Comparison of ENCODE assay signal across 11 cellular contexts in genomic region chr5:139566611-139567010, GRCh38. TPM values are rescaled to one million over a fixed set of nuclear protein-coding genes. Genes with fewer than 3 reads are reported as not detected.
DNase-seq lines count a peak whose midpoint lies in the region; ATAC-seq and TF ChIP-seq lines count a peak whose summit lies in the region.
"Had no signal": no experiment of that assay in that cellular context is flagged by ENCODE, and none has a peak within 500 bp of the region (broad histone marks: within the 10 kb centered on the region; RNA-seq: fewer than 3 reads in every experiment).

No MANE protein-coding gene starts in this region.

- no peaks in the 10 kb centered on the region for H3K9me2 ChIP-seq in SK-N-SH

- POLR2A ChIA-PET in SK-N-SH (lab: Yijun Ruan, JAX): no interaction called here

- peak overlapping the region; percentile 76 for H3K27ac Mint-ChIP-seq in activated T-cell treated with anti-CD3 and anti-CD28 coated beads, Interleukin-2, amount 50 U/mL, for 72 hours
- peak overlapping the region; percentile 69 for H3K27ac Mint-ChIP-seq in central memory CD8-positive, alpha-beta T cell (ENCODE audit: low read depth)
- H3K27ac Mint-ChIP-seq in stimulated activated naive B cell treated with anti-CD40 and anti-IgM and Interleukin-4, amounts not matched to agents 10 μg/mL and 1 μg/mL and 100 μg/mL, for 72 hours: peak overlapping the region; percentile 88

- no peak overlapping the region for H3K4me3 ChIP-seq in SK-N-SH (ENCODE audit: low read depth in 2 of 2, low read length in 1 of 2)

- ATAC-seq in activated T-cell treated with anti-CD3 and anti-CD28 coated beads, Interleukin-2, amount 50 U/mL, for 72 hours (replicated peaks in 1 of 2): no peak
- ATAC-seq in central memory CD8-positive, alpha-beta T cell (replicated peaks; ENCODE audit: extremely low read depth, poor library complexity, severe bottlenecking): no peak
- no peak for ATAC-seq in stimulated activated naive B cell treated with anti-CD40 and anti-IgM and Interleukin-4, amounts not matched to agents 10 μg/mL and 1 μg/mL and 100 μg/mL, for 72 hours (replicated peaks)

- peak overlapping the region; percentile 59 to 99 for H3K4me3 Mint-ChIP-seq in activated T-cell treated with anti-CD3 and anti-CD28 coated beads, Interleukin-2, amount 50 U/mL, for 72 hours
- peak overlapping the region; percentile 95 for H3K4me3 Mint-ChIP-seq in central memory CD8-positive, alpha-beta T cell
- H3K4me3 Mint-ChIP-seq in stimulated activated naive B cell treated with anti-CD40 and anti-IgM and Interleukin-4, amounts not matched to agents 10 μg/mL and 1 μg/mL and 100 μg/mL, for 72 hours: peak overlapping the region; percentile 36 to 81

- H3K9me3 Mint-ChIP-seq in activated T-cell treated with anti-CD3 and anti-CD28 coated beads, Interleukin-2, amount 50 U/mL, for 72 hours: no peaks in the 10 kb centered on the region
- H3K9me3 Mint-ChIP-seq in central memory CD8-positive, alpha-beta T cell: no peaks in the 10 kb centered on the region
- H3K9me3 Mint-ChIP-seq in stimulated activated naive B cell treated with anti-CD40 and anti-IgM and Interleukin-4, amounts not matched to agents 10 μg/mL and 1 μg/mL and 100 μg/mL, for 72 hours: no peaks in the 10 kb centered on the region
- H3K9me3 Mint-ChIP-seq: activated T-helper 2 cell treated with anti-CD3 and anti-CD28 coated beads, Interferon-gamma antibody, Interleukin-2, Interleukin-4, amounts not matched to agents 10 μg/mL and 5 μg/mL and 100 μg/mL, durations not matched to agents 14 hours and 24 hours and 36 hours had no signal

- CTCF ChIA-PET in SK-N-SH (lab: Yijun Ruan, JAX): interaction anchor here (0.9 to 6.9 kb wide), 3 partner anchors 9 to 49 kb away, joined by 3 to 48 read pairs (median 6); no protein-coding TSS in a partner anchor

- no peaks in the 10 kb centered on the region for H3K9me3 ChIP-seq in SK-N-SH

- peaks cover 99% of the 10 kb centered on the region for H4K20me1 ChIP-seq in SK-N-SH (ENCODE audit: insufficient read depth)

- H3K9ac ChIP-seq in SK-N-SH: no peak overlapping the region

- H3K4me1 Mint-ChIP-seq in activated T-cell treated with anti-CD3 and anti-CD28 coated beads, Interleukin-2, amount 50 U/mL, for 72 hours (ENCODE audit: low read depth): peaks cover 89% of the 10 kb centered on the region
- peaks cover 41% of the 10 kb centered on the region for H3K4me1 Mint-ChIP-seq in central memory CD8-positive, alpha-beta T cell
- peaks cover 30 to 73% of the 10 kb centered on the region in 2 donors for H3K4me1 Mint-ChIP-seq in stimulated activated naive B cell treated with anti-CD40 and anti-IgM and Interleukin-4, amounts not matched to agents 10 μg/mL and 1 μg/mL and 100 μg/mL, for 72 hours

- no peaks in the 10 kb centered on the region for H3K27me3 Mint-ChIP-seq in activated T-cell treated with anti-CD3 and anti-CD28 coated beads, Interleukin-2, amount 50 U/mL, for 72 hours (ENCODE audit: low read depth)
- H3K27me3 Mint-ChIP-seq in central memory CD8-positive, alpha-beta T cell: no peaks in the 10 kb centered on the region
- no peaks in the 10 kb centered on the region for H3K27me3 Mint-ChIP-seq in stimulated activated naive B cell treated with anti-CD40 and anti-IgM and Interleukin-4, amounts not matched to agents 10 μg/mL and 1 μg/mL and 100 μg/mL, for 72 hours

- H3K4me1 ChIP-seq in SK-N-SH (ENCODE audit: control insufficient read depth in 1 of 2, insufficient read depth in 2 of 2, low read depth in 1 of 2, low read length in 1 of 2): peaks cover 8 to 20% of the 10 kb centered on the region in 2 experiments; a peak in 3 of 4 replicates

- peaks cover 19% of the 10 kb centered on the region for H3F3A ChIP-seq in SK-N-SH (replicated peaks; ENCODE audit: insufficient read depth)

- no peak for TF ChIP-seq RAD21 in SK-N-SH (IDR thresholded peaks at IDR 0.05; ENCODE audit: low read length)

- DNase-seq in activated T-cell treated with anti-CD3 and anti-CD28 coated beads, Interleukin-2, amount 50 U/mL, for 72 hours: no peak
- DNase-seq in activated T-cell treated with anti-CD3 and anti-CD28 coated beads, Interleukin-2, amount 50 U/mL, for 1 hour: no peak
- peak; percentile 51 to 73 for DNase-seq in NOMO-1 (lab: John Stamatoyannopoulos, UW; ENCODE audit: unreplicated experiment in 2 of 2)
- no peak for DNase-seq in central memory CD8-positive, alpha-beta T cell (ENCODE audit: low spot score in 2 of 2)
- no peak for DNase-seq in stimulated activated naive B cell treated with anti-CD40 and anti-IgM and Interleukin-4, amounts not matched to agents 10 μg/mL and 1 μg/mL and 100 μg/mL, for 72 hours
- DNase-seq in NCI-H1930 (lab: John Stamatoyannopoulos, UW): no peak
- DNase-seq in SW 1271 (lab: John Stamatoyannopoulos, UW): no peak
- no peak for DNase-seq in SK-N-SH
- DNase-seq: NCI-H69, retina had no signal

- no peak for TF ChIP-seq EP300 in SK-N-SH (IDR thresholded peaks at IDR 0.05; ENCODE audit: borderline replicate concordance in 1 of 2, low read depth in 1 of 2, low read length in 1 of 2)

- H2AFZ ChIP-seq in SK-N-SH (ENCODE audit: low read depth): no peak overlapping the region

- no peak for TF ChIP-seq CTCF in SK-N-SH (IDR thresholded peaks at IDR 0.05)

- H3K79me2 ChIP-seq in SK-N-SH (ENCODE audit: insufficient read depth): peaks cover 100% of the 10 kb centered on the region

- H3K27ac ChIP-seq in SK-N-SH (ENCODE audit: low read depth in 2 of 2, low read length in 1 of 2): no peak overlapping the region

- WGBS in SK-N-SH (ENCODE audit: low lambda C conversion rate): 97% methylated on average over 5 of the region's 5 CpGs

- peaks cover 7 to 21% of the 10 kb centered on the region in 2 donors for H3K36me3 Mint-ChIP-seq in activated T-cell treated with anti-CD3 and anti-CD28 coated beads, Interleukin-2, amount 50 U/mL, for 72 hours (ENCODE audit: insufficient read depth in 2 of 2)
- H3K36me3 Mint-ChIP-seq in central memory CD8-positive, alpha-beta T cell (ENCODE audit: insufficient read depth): peaks cover 34% of the 10 kb centered on the region
- peaks cover 25 to 50% of the 10 kb centered on the region in 2 donors for H3K36me3 Mint-ChIP-seq in stimulated activated naive B cell treated with anti-CD40 and anti-IgM and Interleukin-4, amounts not matched to agents 10 μg/mL and 1 μg/mL and 100 μg/mL, for 72 hours

- H3K4me2 ChIP-seq in SK-N-SH: no peak overlapping the region

- H3K36me3 ChIP-seq in SK-N-SH (replicated peaks in 1 of 2; ENCODE audit: control insufficient read depth in 1 of 2, insufficient read depth in 2 of 2, low read length in 1 of 2): peaks cover 7 to 32% of the 10 kb centered on the region in 2 experiments

- no peaks in the 10 kb centered on the region for H3K27me3 ChIP-seq in SK-N-SH (ENCODE audit: insufficient read depth)

TF ChIP-seq in SK-N-SH, 30 proteins besides CTCF, POLR2A, EP300 and RAD21 (continues in another document):
- no peak for TF ChIP-seq SMC3 (IDR thresholded peaks at IDR 0.05; ENCODE audit: low read depth, low read length)
- no peak for TF ChIP-seq RXRA (IDR thresholded peaks at IDR 0.05; ENCODE audit: borderline replicate concordance, low read depth)
- no peak for TF ChIP-seq RCOR1 (IDR thresholded peaks at IDR 0.05; ENCODE audit: low read length)
- no peak for TF ChIP-seq SIN3A (IDR thresholded peaks at IDR 0.05; ENCODE audit: borderline replicate concordance, low read depth, low read length)
- TF ChIP-seq, protein P1, sequence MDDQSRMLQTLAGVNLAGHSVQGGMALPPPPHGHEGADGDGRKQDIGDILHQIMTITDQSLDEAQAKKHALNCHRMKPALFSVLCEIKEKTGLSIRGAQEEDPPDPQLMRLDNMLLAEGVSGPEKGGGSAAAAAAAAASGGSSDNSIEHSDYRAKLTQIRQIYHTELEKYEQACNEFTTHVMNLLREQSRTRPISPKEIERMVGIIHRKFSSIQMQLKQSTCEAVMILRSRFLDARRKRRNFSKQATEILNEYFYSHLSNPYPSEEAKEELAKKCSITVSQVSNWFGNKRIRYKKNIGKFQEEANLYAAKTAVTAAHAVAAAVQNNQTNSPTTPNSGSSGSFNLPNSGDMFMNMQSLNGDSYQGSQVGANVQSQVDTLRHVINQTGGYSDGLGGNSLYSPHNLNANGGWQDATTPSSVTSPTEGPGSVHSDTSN (IDR thresholded peaks at IDR 0.05): no peak
- TF ChIP-seq EZH2phosphoT487 (IDR thresholded peaks at IDR 0.05; ENCODE audit: borderline replicate concordance, low read depth): no peak
- no peak for TF ChIP-seq NRF1 (IDR thresholded peaks at IDR 0.05; ENCODE audit: low read depth, low read length)
- TF ChIP-seq MEF2A (IDR thresholded peaks at IDR 0.05; ENCODE audit: borderline replicate concordance, low read depth): no peak
- no peak for TF ChIP-seq FOXJ3 (CRISPR knock-in tag; IDR thresholded peaks at IDR 0.05)
- no peak for TF ChIP-seq RFX5 (IDR thresholded peaks at IDR 0.05; ENCODE audit: low read length)
- TF ChIP-seq NFIC (IDR thresholded peaks at IDR 0.05; ENCODE audit: borderline replicate concordance): no peak
- TF ChIP-seq JUND (IDR thresholded peaks at IDR 0.05): no peak
- no peak for TF ChIP-seq FOXM1 (IDR thresholded peaks at IDR 0.05; ENCODE audit: low read depth)
- TF ChIP-seq POLR2AphosphoS5 (IDR thresholded peaks at IDR 0.05; ENCODE audit: low read depth, low read length): no peak
- TF ChIP-seq IRF3 (IDR thresholded peaks at IDR 0.05; ENCODE audit: low read depth, low read length): no peak
- TF ChIP-seq TAF1 (IDR thresholded peaks at IDR 0.05; ENCODE audit: borderline replicate concordance, low read depth, low read length): no peak
- TF ChIP-seq MXI1 (IDR thresholded peaks at IDR 0.05; ENCODE audit: low read depth, low read length): no peak
- no peak for TF ChIP-seq ELF1 (IDR thresholded peaks at IDR 0.05)

RNA-seq across cellular contexts. Expression of gene UBE2D2, which starts 5.5 kb away (rescaled TPM):
- total RNA-seq in activated T-cell treated with anti-CD3 and anti-CD28 coated beads, Interleukin-2, amount 50 U/mL, for 72 hours: 100 to 1,000 TPM; 315 to 342 TPM
- polyA plus RNA-seq in SK-N-SH (2012; rRNA removed): 22.8 and 24.5 TPM in 2 replicates
- polyA plus RNA-seq in SK-N-SH (2012; cell fraction: cytosol; rRNA removed): 37.4 and 56.8 TPM in 2 replicates
- polyA plus RNA-seq in SK-N-SH (2012; cell fraction: nucleus; rRNA removed): 17.7 and 24.5 TPM in 2 replicates

Comparison
In these comparisons a context has a peak if more than half of its experiments do, and no peak if none do; other contexts are left out.
1. DNase-seq: peak in NOMO-1 (2 of 2); none in activated T-cell treated with anti-CD3 and anti-CD28 coated beads, Interleukin-2, amount 50 U/mL, for 72 hours (0 of 2), activated T-cell treated with anti-CD3 and anti-CD28 coated beads, Interleukin-2, amount 50 U/mL, for 1 hour (single experiment), central memory CD8-positive, alpha-beta T cell (0 of 2), stimulated activated naive B cell treated with anti-CD40 and anti-IgM and Interleukin-4, amounts not matched to agents 10 μg/mL and 1 μg/mL and 100 μg/mL, for 72 hours (single experiment), NCI-H1930 (0 of 2), SW 1271 (0 of 2) and SK-N-SH (single experiment).
2. Peak in every context shown above with its lines, with median percentiles within 50 percentile points of each other: H3K27ac Mint-ChIP-seq and H3K4me3 Mint-ChIP-seq.